In genomic region chr4:10121568-10122097, GRCh38 we compare ENCODE assay signal across 1 cellular context.
A peak's percentile ranks its signal among the peaks of the same experiment; 100 is the strongest.
TF ChIP-seq lines count a peak whose summit lies in the region.

No MANE protein-coding gene starts in this region.

TF ChIP-seq in liver, 16 proteins besides CTCF, POLR2A, EP300 and RAD21 (continued from another document):
- TF ChIP-seq ZBTB33 (IDR thresholded peaks at IDR 0.05) (no peak), HNF4G (IDR thresholded peaks at IDR 0.05) (peak; percentile 81), MAX (IDR thresholded peaks at IDR 0.05) (peak; percentile 37), RXRA (IDR thresholded peaks at IDR 0.05) (peak; percentile 58 to 74), YY1 (IDR thresholded peaks at IDR 0.05) (peak; percentile 26)
TF ChIP-seq in liver: peak in this region for 7.
